8 cellular contexts compared by ENCODE assay signal in the genomic region with DNA sequence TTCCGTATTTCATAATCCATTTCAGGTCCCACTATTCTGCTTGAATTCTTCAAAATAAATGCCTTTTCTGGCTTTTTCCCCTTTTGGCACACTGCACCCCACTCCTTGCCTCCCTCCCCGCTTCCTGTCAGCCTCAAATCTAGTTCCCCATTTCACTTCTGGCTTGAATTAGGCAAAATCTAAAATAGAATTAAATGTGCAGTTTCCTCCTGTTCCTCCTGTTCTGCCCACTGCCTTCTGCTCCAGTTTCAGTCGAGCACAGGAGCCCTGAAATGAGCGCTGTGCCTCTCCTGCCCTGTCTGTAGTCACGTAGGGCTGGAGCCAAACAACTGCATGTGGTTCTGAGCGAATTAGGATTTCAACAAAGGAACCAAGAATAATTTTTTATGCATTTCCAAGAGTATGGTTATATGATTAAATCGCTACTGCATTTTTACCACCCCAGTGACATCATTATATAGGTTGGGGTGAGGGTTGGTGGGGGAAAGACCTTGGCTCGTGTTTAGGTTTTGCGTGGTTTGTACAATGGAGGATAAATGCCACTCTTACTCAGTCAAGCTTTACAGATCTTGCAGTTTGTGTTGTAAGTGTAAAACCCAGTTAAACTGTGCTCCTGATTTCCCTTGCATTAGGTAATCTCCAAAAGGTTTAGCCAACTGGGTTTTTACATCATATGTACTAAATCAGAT.
DNase-seq lines count a peak whose midpoint lies in the region; ATAC-seq and TF ChIP-seq lines count a peak whose summit lies in the region.

No MANE protein-coding gene starts in this region.

- no peak overlapping the region for H2BK5ac ChIP-seq in mesendoderm (ENCODE audit: low read length)

- H3K4me1 ChIP-seq in mesendoderm (ENCODE audit: control insufficient read depth, low read depth, low read length): no peaks in the 10 kb centered on the region

- H3K9me3 ChIP-seq in WERI-Rb-1 (ENCODE audit: severe bottlenecking): no peaks in the 10 kb centered on the region

- no CpG with 5 or more reads among the region's 9 CpGs for WGBS in mesendoderm (ENCODE audit: extremely low coverage, insufficient coverage, low lambda C conversion rate)

- no peak overlapping the region for H2BK120ac ChIP-seq in mesendoderm (ENCODE audit: low read depth, low read length)

- no peak overlapping the region for H3K18ac ChIP-seq in mesendoderm (ENCODE audit: low read length)

- intact Hi-C loops in left cardiac atrium (cut with DNase I): no loop called here

- H3K4me3 ChIP-seq in WERI-Rb-1 (ENCODE audit: low read depth, low read length) (peak overlapping the region; percentile 13; the same call in 1 of the 2 replicates), mesendoderm (ENCODE audit: low read length) (no peak overlapping the region)

- H3K79me2 ChIP-seq in mesendoderm (ENCODE audit: control insufficient read depth, insufficient read depth, low read length): no peaks in the 10 kb centered on the region

- peak overlapping the region; percentile 23; the same call in 1 of the 2 replicates for H3K27ac ChIP-seq in WERI-Rb-1
- no peak overlapping the region for H3K27ac ChIP-seq in mesendoderm (ENCODE audit: low read depth, low read length)

- no peak overlapping the region for H3K4me2 ChIP-seq in mesendoderm (ENCODE audit: low read length)

- no peaks in the 10 kb centered on the region for H3K79me1 ChIP-seq in mesendoderm (ENCODE audit: low read length)

- H3K4me3 Mint-ChIP-seq in stimulated activated effector memory CD8-positive, alpha-beta T cell treated with anti-CD3 and anti-CD28 coated beads, Interleukin-12 subunit alpha, Interleukin-12 subunit beta, amount 100 ng/mL, for 72 hours: peak overlapping the region; percentile 62

- no peak overlapping the region for H2BK15ac ChIP-seq in mesendoderm (replicated peaks; ENCODE audit: low read depth)

- TF ChIP-seq CTCF in WERI-Rb-1 (IDR thresholded peaks at IDR 0.05; ENCODE audit: low read depth, low read length): no peak

- DNase-seq in KG1 (lab: John Stamatoyannopoulos, UW): peak; percentile 72
- no peak for DNase-seq in WERI-Rb-1
- peak; percentile 32 for DNase-seq in left cardiac atrium
- no peak for DNase-seq in stimulated activated effector memory CD8-positive, alpha-beta T cell treated with anti-CD3 and anti-CD28 coated beads, Interleukin-12 subunit alpha, Interleukin-12 subunit beta, amount 100 ng/mL, for 72 hours (ENCODE audit: low spot score in 2 of 2)
- DNase-seq in mesendoderm: no peak
- no peak for DNase-seq in DMS 273 treated with DMSO at 0.1 percent for 48 hours (lab: John Stamatoyannopoulos, UW)
- no peak for DNase-seq in NCI-H1436 treated with DMSO at 0.1 percent for 48 hours (lab: John Stamatoyannopoulos, UW)
- DNase-seq in SHP77 treated with DMSO at 0.1 percent for 48 hours (lab: John Stamatoyannopoulos, UW): no peak

- H4K5ac ChIP-seq in mesendoderm (ENCODE audit: low read length): no peak overlapping the region

- no peaks in the 10 kb centered on the region for H3K9me3 Mint-ChIP-seq in stimulated activated effector memory CD8-positive, alpha-beta T cell treated with anti-CD3 and anti-CD28 coated beads, Interleukin-12 subunit alpha, Interleukin-12 subunit beta, amount 100 ng/mL, for 72 hours

- H2AK5ac ChIP-seq in mesendoderm (ENCODE audit: low read length): no peak overlapping the region

- H3K27me3 ChIP-seq in WERI-Rb-1 (ENCODE audit: insufficient read depth, low read depth, severe bottlenecking): no peaks in the 10 kb centered on the region
- H3K27me3 ChIP-seq in mesendoderm (ENCODE audit: insufficient read depth, low read length, poor library complexity): no peaks in the 10 kb centered on the region

- peak; percentile 39 to 69 for ATAC-seq in left cardiac atrium
- ATAC-seq in stimulated activated effector memory CD8-positive, alpha-beta T cell treated with anti-CD3 and anti-CD28 coated beads, Interleukin-12 subunit alpha, Interleukin-12 subunit beta, amount 100 ng/mL, for 72 hours: peak; percentile 74

- H4K8ac ChIP-seq in mesendoderm (ENCODE audit: low read depth, low read length): no peak overlapping the region

- no peak overlapping the region for H3K4ac ChIP-seq in mesendoderm (ENCODE audit: low read depth, low read length)

- peaks cover 74% of the 10 kb centered on the region for H3K36me3 Mint-ChIP-seq in stimulated activated effector memory CD8-positive, alpha-beta T cell treated with anti-CD3 and anti-CD28 coated beads, Interleukin-12 subunit alpha, Interleukin-12 subunit beta, amount 100 ng/mL, for 72 hours

- no peak overlapping the region for H3K9ac ChIP-seq in mesendoderm (ENCODE audit: low read length)

- H3K56ac ChIP-seq in mesendoderm (ENCODE audit: low read length): no peak overlapping the region

- H3K27ac Mint-ChIP-seq in stimulated activated effector memory CD8-positive, alpha-beta T cell treated with anti-CD3 and anti-CD28 coated beads, Interleukin-12 subunit alpha, Interleukin-12 subunit beta, amount 100 ng/mL, for 72 hours: peak overlapping the region; percentile 81

- peaks cover 55% of the 10 kb centered on the region for H3K4me1 Mint-ChIP-seq in stimulated activated effector memory CD8-positive, alpha-beta T cell treated with anti-CD3 and anti-CD28 coated beads, Interleukin-12 subunit alpha, Interleukin-12 subunit beta, amount 100 ng/mL, for 72 hours

- H3K23ac ChIP-seq in mesendoderm (ENCODE audit: low read length): no peak overlapping the region

- H3K36me3 ChIP-seq in WERI-Rb-1: peaks cover 13% of the 10 kb centered on the region
- no peaks in the 10 kb centered on the region for H3K36me3 ChIP-seq in mesendoderm (ENCODE audit: control insufficient read depth, insufficient read depth, low read length)

Comparison
In these comparisons a context has a peak if more than half of its experiments do, and no peak if none do; other contexts are left out.
1. DNase-seq: peak in KG1 (single experiment) and left cardiac atrium (single experiment); none in WERI-Rb-1 (single experiment), stimulated activated effector memory CD8-positive, alpha-beta T cell treated with anti-CD3 and anti-CD28 coated beads, Interleukin-12 subunit alpha, Interleukin-12 subunit beta, amount 100 ng/mL, for 72 hours (0 of 2), mesendoderm (single experiment), DMS 273 treated with DMSO at 0.1 percent for 48 hours (single experiment), NCI-H1436 treated with DMSO at 0.1 percent for 48 hours (single experiment) and SHP77 treated with DMSO at 0.1 percent for 48 hours (single experiment).